Comparison of ENCODE assay signal across 8 cellular contexts in genomic region chr1:25021586-25022215, GRCh38.
DNase-seq lines count a peak whose midpoint lies in the region; ATAC-seq and TF ChIP-seq lines count a peak whose summit lies in the region.

No MANE protein-coding gene starts in this region.

- POLR2A ChIA-PET in activated CD8-positive, alpha-beta T cell treated with anti-CD3 and anti-CD28 coated beads for 36 hours (lab: Charles Lee) = interaction anchor here (0.7 to 10.6 kb wide), 19 partner anchors 7 to 97 kb away, joined by 3 to 172 read pairs (median 8); no protein-coding TSS in a partner anchor

- peaks cover 88% of the 10 kb centered on the region for H3K4me1 Mint-ChIP-seq in activated CD8-positive, alpha-beta T cell treated with anti-CD3 and anti-CD28 coated beads for 36 hours (ENCODE audit: low read depth)
- peaks cover 42% of the 10 kb centered on the region for H3K4me1 Mint-ChIP-seq in nephron progenitor cell

- CTCF ChIA-PET in activated CD8-positive, alpha-beta T cell treated with anti-CD3 and anti-CD28 coated beads for 36 hours (lab: Charles Lee) = interaction anchor here (0.8 to 4.0 kb wide), 10 partner anchors 8 to 89 kb away, joined by 3 to 24 read pairs (median 4); no protein-coding TSS in a partner anchor

- H3K36me3 Mint-ChIP-seq in activated CD8-positive, alpha-beta T cell treated with anti-CD3 and anti-CD28 coated beads for 36 hours (ENCODE audit: low read depth) = peaks cover 5% of the 10 kb centered on the region
- H3K36me3 Mint-ChIP-seq in nephron progenitor cell (ENCODE audit: low read depth) = no peaks in the 10 kb centered on the region

- no peaks in the 10 kb centered on the region for H3K27me3 Mint-ChIP-seq in activated CD8-positive, alpha-beta T cell treated with anti-CD3 and anti-CD28 coated beads for 36 hours
- H3K27me3 Mint-ChIP-seq in nephron progenitor cell (ENCODE audit: low read depth, poor library complexity) = peaks cover 13% of the 10 kb centered on the region

- no peaks in the 10 kb centered on the region for H4K20me1 ChIP-seq in BLaER1

- H3K4me1 ChIP-seq in BLaER1 = peaks cover 94% of the 10 kb centered on the region
- peaks cover 23% of the 10 kb centered on the region for H3K4me1 ChIP-seq in lower lobe of right lung
- peaks cover 7 to 41% (median 13%) of the 10 kb centered on the region in 9 donors for H3K4me1 ChIP-seq in heart right ventricle

- H3K27ac ChIP-seq in BLaER1 (peak overlapping the region; percentile 65; the same call in 1 of the 2 replicates), HL-60 (replicated peaks) (peak overlapping the region; percentile 87), lower lobe of right lung (peak overlapping the region; percentile 71), heart right ventricle (peak overlapping the region in 2 of 10 donors; percentile 3 to 84)

- H3K36me3 ChIP-seq in BLaER1 = no peaks in the 10 kb centered on the region
- no peaks in the 10 kb centered on the region for H3K36me3 ChIP-seq in lower lobe of right lung
- no peaks in the 10 kb centered on the region for H3K36me3 ChIP-seq in heart right ventricle

- no peak for TF ChIP-seq CTCF in HL-60 (IDR thresholded peaks at IDR 0.05; ENCODE audit: insufficient read depth, low read length)
- TF ChIP-seq CTCF in activated CD8-positive, alpha-beta T cell treated with anti-CD3 and anti-CD28 coated beads for 36 hours (IDR thresholded peaks at IDR 0.05) = no peak
- TF ChIP-seq CTCF in lower lobe of right lung (IDR thresholded peaks at IDR 0.05) = no peak
- TF ChIP-seq CTCF in nephron progenitor cell (IDR thresholded peaks at IDR 0.05) = no peak
- no peak for TF ChIP-seq CTCF in heart right ventricle (IDR thresholded peaks at IDR 0.05)

- H3K4me3 ChIP-seq in BLaER1 (no peak overlapping the region), HL-60 (replicated peaks; ENCODE audit: insufficient read depth, low read length) (no peak overlapping the region), lower lobe of right lung (no peak overlapping the region), heart right ventricle (no peak overlapping the region)

- intact Hi-C loops in activated CD8-positive, alpha-beta T cell treated with anti-CD3 and anti-CD28 coated beads for 36 hours (cut with micrococcal nuclease) = no loop called here
- intact Hi-C loops in lower lobe of right lung (cut with DNase I) (no loop called here), heart right ventricle (cut with DNase I) (no loop called here)

- H3K4me2 ChIP-seq in BLaER1 = peak overlapping the region; percentile 51

- no peak for ATAC-seq in activated CD8-positive, alpha-beta T cell treated with anti-CD3 and anti-CD28 coated beads for 36 hours
- ATAC-seq in lower lobe of right lung (no peak), heart right ventricle (no peak)

- H3K27me3 ChIP-seq in BLaER1 (no peaks in the 10 kb centered on the region), HL-60 (ENCODE audit: insufficient read depth, poor library complexity, severe bottlenecking) (no peaks in the 10 kb centered on the region), lower lobe of right lung (ENCODE audit: low read depth) (no peaks in the 10 kb centered on the region), heart right ventricle (peaks cover 0 to 9% (median 3%) of the 10 kb centered on the region in 7 donors)

- peaks cover 3% of the 10 kb centered on the region for H3K9me3 Mint-ChIP-seq in activated CD8-positive, alpha-beta T cell treated with anti-CD3 and anti-CD28 coated beads for 36 hours
- H3K9me3 Mint-ChIP-seq in nephron progenitor cell = no peaks in the 10 kb centered on the region

- H3K9ac ChIP-seq in BLaER1 = no peak overlapping the region

- H3K9me3 ChIP-seq in BLaER1 (no peaks in the 10 kb centered on the region), lower lobe of right lung (no peaks in the 10 kb centered on the region), heart right ventricle (no peaks in the 10 kb centered on the region)

- WGBS in heart right ventricle, 2 donors = 79 to 89% methylated on average over 9 of the region's 9 CpGs

- peak overlapping the region; percentile 94 for H3K27ac Mint-ChIP-seq in activated CD8-positive, alpha-beta T cell treated with anti-CD3 and anti-CD28 coated beads for 36 hours
- no peak overlapping the region for H3K27ac Mint-ChIP-seq in nephron progenitor cell

- DNase-seq in HL-60 (ENCODE audit: low read depth in 1 of 2, low spot score in 1 of 2) (no peak), lower lobe of right lung (no peak), RKO (ENCODE audit: low spot score) (no peak), nephron progenitor cell (no peak), heart right ventricle (no peak), NCI-H2029 (lab: John Stamatoyannopoulos, UW) (no peak)
- no peak for DNase-seq in activated CD8-positive, alpha-beta T cell treated with anti-CD3 and anti-CD28 coated beads for 36 hours

- H3K4me3 Mint-ChIP-seq in activated CD8-positive, alpha-beta T cell treated with anti-CD3 and anti-CD28 coated beads for 36 hours = no peak overlapping the region
- H3K4me3 Mint-ChIP-seq in nephron progenitor cell = no peak overlapping the region
